Comparison of ENCODE assay signal across 8 cellular contexts in the genomic region with DNA sequence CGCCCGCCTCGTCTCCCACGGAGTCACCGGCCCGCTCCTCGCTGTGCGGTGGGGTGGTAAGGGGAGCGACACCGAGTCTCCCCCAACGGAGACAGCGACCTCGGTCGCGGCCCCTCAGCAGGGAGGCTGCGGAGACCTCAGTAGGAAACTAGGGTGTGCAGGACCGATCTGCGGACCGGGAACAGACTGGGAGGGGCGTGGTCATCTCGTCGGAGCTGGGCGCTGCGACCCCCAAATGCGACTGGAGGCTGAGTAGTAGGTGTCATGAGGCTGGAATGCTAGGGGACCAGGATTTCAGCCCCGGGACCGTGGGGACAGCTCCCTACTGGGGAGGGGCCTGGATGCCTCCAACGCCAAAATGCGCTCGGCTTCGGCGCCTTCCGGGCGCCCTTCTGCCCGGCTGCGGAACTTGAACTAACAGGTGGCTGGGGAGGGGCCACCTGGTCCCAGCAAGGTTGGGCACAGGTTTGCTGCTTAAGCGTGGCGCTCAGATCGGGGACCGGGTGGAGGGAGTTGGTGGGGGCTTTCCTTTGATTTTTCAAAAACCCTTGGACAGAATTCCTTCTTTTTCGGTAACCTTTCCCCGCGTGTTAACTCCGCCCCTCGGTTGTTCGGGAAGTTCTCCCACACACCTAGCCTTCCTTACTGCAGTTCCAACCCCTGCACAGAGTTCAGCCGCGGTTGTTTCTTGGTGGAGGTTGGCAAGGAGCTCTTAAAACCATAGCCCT. TPM values are rescaled to one million over a fixed set of nuclear protein-coding genes. Genes with fewer than 3 reads are reported as not detected.
DNase-seq lines count a peak whose midpoint lies in the region; ATAC-seq, FAIRE-seq and TF ChIP-seq lines count a peak whose summit lies in the region.

No MANE protein-coding gene starts in this region.

- CTCF ChIA-PET in MCF 10A (lab: Yijun Ruan, JAX) = no interaction called here

- no peaks in the 10 kb centered on the region for H3K36me3 Mint-ChIP-seq in MCF 10A (ENCODE audit: insufficient read depth, unreplicated experiment)

- H2BK120ac ChIP-seq in mesenchymal stem cell (ENCODE audit: low read depth, low read length) = no peak overlapping the region

- ATAC-seq in Right ventricle myocardium superior (ENCODE audit: poor library complexity) = no peak
- ATAC-seq in GM18498 (IDR thresholded peaks at IDR 0.05; ENCODE audit: unreplicated experiment) = no peak
- no peak for ATAC-seq in GM19035 (IDR thresholded peaks at IDR 0.05; ENCODE audit: unreplicated experiment)

- TF ChIP-seq POLR2A in uterus (IDR thresholded peaks at IDR 0.05) (no peak), H54 (IDR thresholded peaks at IDR 0.05; ENCODE audit: low read depth, low read length) (no peak)

- peak overlapping the region; percentile 71 for H3K4me2 ChIP-seq in mesenchymal stem cell (ENCODE audit: low read length, poor library complexity, severe bottlenecking)

- H3K4me3 ChIP-seq in cardiac muscle cell (peak overlapping the region; percentile 19), mesenchymal stem cell (ENCODE audit: insufficient read depth in 1 of 2, low read depth in 1 of 2, low read length in 2 of 2) (peak overlapping the region in 1 of 2 experiments; percentile 37), uterus (peak overlapping the region; percentile 6 to 19)

- no peak for FAIRE-seq in H54 (lab: Jason Lieb, UNC)

- TF ChIP-seq CTCF in cardiac muscle cell (IDR thresholded peaks at IDR 0.05; ENCODE audit: low read depth, low read length) (no peak), MCF 10A (IDR thresholded peaks at IDR 0.05; ENCODE audit: unreplicated experiment) (no peak), uterus (IDR thresholded peaks at IDR 0.05) (no peak)

- H3K27me3 ChIP-seq in cardiac muscle cell (peaks cover 66% of the 10 kb centered on the region), mesenchymal stem cell (ENCODE audit: control insufficient read depth in 1 of 2, insufficient read depth in 1 of 2, low read length in 2 of 2) (peaks cover 77 to 79% of the 10 kb centered on the region in 2 experiments), uterus (no peaks in the 10 kb centered on the region)

- no peak overlapping the region for H4K91ac ChIP-seq in mesenchymal stem cell (ENCODE audit: low read length)

- H3K27ac ChIP-seq in cardiac muscle cell (no peak overlapping the region), mesenchymal stem cell (ENCODE audit: low read length, poor library complexity, severe bottlenecking) (no peak overlapping the region), uterus (no peak overlapping the region)

- H2BK5ac ChIP-seq in mesenchymal stem cell (ENCODE audit: low read depth, low read length, poor library complexity, severe bottlenecking) = no peak overlapping the region

- peaks cover 5% of the 10 kb centered on the region for H3K4me1 Mint-ChIP-seq in MCF 10A (ENCODE audit: insufficient read depth, unreplicated experiment)

- H2BK15ac ChIP-seq in mesenchymal stem cell (ENCODE audit: low read depth, poor library complexity, severe bottlenecking) = no peak overlapping the region

- WGBS in mesenchymal stem cell = 3% methylated on average over 43 of the region's 48 CpGs

- peaks cover 87% of the 10 kb centered on the region for H3K27me3 Mint-ChIP-seq in MCF 10A (ENCODE audit: insufficient read depth, unreplicated experiment)

- no peak overlapping the region for H3K9ac ChIP-seq in mesenchymal stem cell (ENCODE audit: low read length)

- intact Hi-C loops in Right ventricle myocardium superior (cut with DNase I) = no loop called here
- intact Hi-C loops in MCF 10A (cut with micrococcal nuclease) = no loop called here
- intact Hi-C loops in uterus (cut with DNase I; ENCODE audit: low total_unique reads) = no loop called here

- no peak overlapping the region for H3K18ac ChIP-seq in mesenchymal stem cell (ENCODE audit: low read depth in 1 of 2, low read length in 2 of 2)

- H2AK5ac ChIP-seq in mesenchymal stem cell (ENCODE audit: low read length, severe bottlenecking) = no peak overlapping the region

- peaks cover 11% of the 10 kb centered on the region for H3K4me1 ChIP-seq in cardiac muscle cell (ENCODE audit: low read depth)
- peaks cover 19% of the 10 kb centered on the region for H3K4me1 ChIP-seq in mesenchymal stem cell (ENCODE audit: control insufficient read depth, insufficient read depth, low read depth, low read length)
- H3K4me1 ChIP-seq in uterus = no peaks in the 10 kb centered on the region

- no peak overlapping the region for H2AFZ ChIP-seq in mesenchymal stem cell (ENCODE audit: low read depth, low read length)

- H3K36me3 ChIP-seq in cardiac muscle cell (no peaks in the 10 kb centered on the region), mesenchymal stem cell (ENCODE audit: control insufficient read depth in 1 of 2, insufficient read depth in 2 of 2, low read depth in 1 of 2, low read length in 2 of 2) (no peaks in the 10 kb centered on the region), uterus (no peaks in the 10 kb centered on the region)

- H3K9me3 Mint-ChIP-seq in MCF 10A (ENCODE audit: unreplicated experiment) = no peaks in the 10 kb centered on the region

- no peaks in the 10 kb centered on the region for H3K79me1 ChIP-seq in mesenchymal stem cell (replicated peaks; ENCODE audit: low read length, poor library complexity, severe bottlenecking)

- H3K4me3 Mint-ChIP-seq in MCF 10A (ENCODE audit: unreplicated experiment) = peak overlapping the region; percentile 56

- no peak overlapping the region for H3K27ac Mint-ChIP-seq in MCF 10A (ENCODE audit: low read depth, unreplicated experiment)

- no peak overlapping the region for H3K4ac ChIP-seq in mesenchymal stem cell (ENCODE audit: low read depth in 1 of 2, low read length in 2 of 2)

- BruUV-seq in MCF 10A (replicated peaks; lab: Mats Ljungman, UMichigan) = no TSS peak

- H4K8ac ChIP-seq in mesenchymal stem cell (ENCODE audit: low read length) = no peak overlapping the region

- H3K9me3 ChIP-seq in cardiac muscle cell (ENCODE audit: low read depth) (no peaks in the 10 kb centered on the region), mesenchymal stem cell (ENCODE audit: control insufficient read depth, low read length) (no peaks in the 10 kb centered on the region), uterus (no peaks in the 10 kb centered on the region)

- H2BK12ac ChIP-seq in mesenchymal stem cell (ENCODE audit: low read length in 2 of 2) = no peak overlapping the region

- DNase-seq in cardiac muscle cell (ENCODE audit: low read depth in 1 of 2, low spot score in 1 of 2) (peak in 1 of 2 donors; percentile 65), Right ventricle myocardium superior (no peak), MCF 10A (ENCODE audit: unreplicated experiment) (no peak), mesenchymal stem cell (no peak), uterus (no peak), H54 (ENCODE audit: insufficient read length, low spot score) (no peak)

- H3K23ac ChIP-seq in mesenchymal stem cell (ENCODE audit: low read length in 2 of 2) = no peak overlapping the region

- no peak overlapping the region for H3K14ac ChIP-seq in mesenchymal stem cell (ENCODE audit: low read length in 2 of 2)

- POLR2A ChIA-PET in MCF 10A (lab: Yijun Ruan, JAX) = interaction anchor here (0.6 kb wide), 1 partner anchor 619 kb away, joined by 4 read pairs; no protein-coding TSS in a partner anchor

RNA-seq across cellular contexts. Expression of a gene that starts 1.5 kb away (rescaled TPM):
- total RNA-seq in cardiac muscle cell = 1.2 and 2.2 TPM in 2 replicates
- 1.2 and 3.0 TPM in 2 replicates for polyA plus RNA-seq in cardiac muscle cell
- not detected for total RNA-seq in Right ventricle myocardium superior
- total RNA-seq in MCF 10A (2022) = not detected in 2 replicates
- 0.04 TPM for polyA plus RNA-seq in mesenchymal stem cell (2013, experiment 1 of 2)
- polyA plus RNA-seq in mesenchymal stem cell (2013, experiment 2 of 2) = 0.03 TPM
- 1 to 10 TPM in 1 of 4 donors, under 1 TPM in 2, not detected in 1; 0.21 to 3.9 (median 0.26) TPM for total RNA-seq in uterus
